15 cellular contexts compared by ENCODE assay signal in genomic region chr17:39903158-39903884, GRCh38. TPM values are rescaled to one million over a fixed set of nuclear protein-coding genes. Genes with fewer than 3 reads are reported as not detected.
DNase-seq lines count a peak whose midpoint lies in the region; ATAC-seq and TF ChIP-seq lines count a peak whose summit lies in the region.
"Had no signal": no experiment of that assay in that cellular context is flagged by ENCODE, and none has a peak within 500 bp of the region (broad histone marks: within the 10 kb centered on the region; RNA-seq: fewer than 3 reads in every experiment).

No MANE protein-coding gene starts in this region.

- no peaks in the 10 kb centered on the region for H3K9me3 Mint-ChIP-seq in Calu3 (ENCODE audit: low read depth, unreplicated experiment)
- no peaks in the 10 kb centered on the region for H3K9me3 Mint-ChIP-seq in activated naive CD8-positive, alpha-beta T cell treated with anti-CD3 and anti-CD28 coated beads for 36 hours
- H3K9me3 Mint-ChIP-seq in natural killer cell = no peaks in the 10 kb centered on the region

- no peak for TF ChIP-seq POLR2A in NB4 (IDR thresholded peaks at IDR 0.05; ENCODE audit: extremely low read depth, insufficient read length)

- ATAC-seq in natural killer cell = peak; percentile 70 to 86 (median 79)
- ATAC-seq: left lung had no signal

- H3K36me3 Mint-ChIP-seq in Calu3 (ENCODE audit: insufficient read depth, unreplicated experiment) (peaks cover 8% of the 10 kb centered on the region), natural killer cell (peaks cover 8% of the 10 kb centered on the region)
- H3K36me3 Mint-ChIP-seq in activated naive CD8-positive, alpha-beta T cell treated with anti-CD3 and anti-CD28 coated beads for 36 hours = peaks cover 12% of the 10 kb centered on the region

- CTCF ChIA-PET in Calu3 (lab: Charles Lee) = interaction anchor here (0.7 to 109.6 kb wide), 27 partner anchors 4 to 712 kb away, joined by 3 to 8195 read pairs (median 40); partner anchors contain the start of genes CSF3, ERBB2, GRB7 and GSDMA

- H3K27ac Mint-ChIP-seq in Calu3 (ENCODE audit: unreplicated experiment) = no peak overlapping the region
- H3K27ac Mint-ChIP-seq in activated naive CD8-positive, alpha-beta T cell treated with anti-CD3 and anti-CD28 coated beads for 36 hours = peak overlapping the region; percentile 45
- H3K27ac Mint-ChIP-seq in natural killer cell = peak overlapping the region; percentile 68 to 71

- H3K4me1 ChIP-seq in BE2C = no peaks in the 10 kb centered on the region
- H3K4me1 ChIP-seq: HAP-1, left lung had no signal

- H3K4me3 ChIP-seq in NB4 (ENCODE audit: low read depth, low read length) (no peak overlapping the region), BE2C (ENCODE audit: low read depth, low read length) (no peak overlapping the region)
- H3K4me3 ChIP-seq: HAP-1, left lung had no signal

- H3K27me3 Mint-ChIP-seq in Calu3 (ENCODE audit: unreplicated experiment) = no peaks in the 10 kb centered on the region
- no peaks in the 10 kb centered on the region for H3K27me3 Mint-ChIP-seq in activated naive CD8-positive, alpha-beta T cell treated with anti-CD3 and anti-CD28 coated beads for 36 hours
- no peaks in the 10 kb centered on the region for H3K27me3 Mint-ChIP-seq in natural killer cell (ENCODE audit: low read depth in 2 of 2)

- intact Hi-C loops in Calu3 (cut with micrococcal nuclease; ENCODE audit: unreplicated experiment) = loop anchor here (10.0 kb wide), 1 partner anchor 771 kb away; no protein-coding TSS in a partner anchor
- intact Hi-C loops in natural killer cell (cut with micrococcal nuclease) = no loop called here

- BruUV-seq in Calu3 (replicated peaks; lab: Mats Ljungman, UMichigan) = no TSS peak

- TF ChIP-seq CTCF in Calu3 (IDR thresholded peaks at IDR 0.05; ENCODE audit: unreplicated experiment) = no peak
- no peak for TF ChIP-seq CTCF in NB4 (IDR thresholded peaks at IDR 0.05; ENCODE audit: low read depth, low read length)
- no peak for TF ChIP-seq CTCF in natural killer cell (IDR thresholded peaks at IDR 0.05)
- TF ChIP-seq CTCF in BE2C (IDR thresholded peaks at IDR 0.05; ENCODE audit: low read depth, low read length) = no peak

- H3K4me3 Mint-ChIP-seq in Calu3 (ENCODE audit: low read depth, unreplicated experiment) = no peak overlapping the region
- no peak overlapping the region for H3K4me3 Mint-ChIP-seq in activated naive CD8-positive, alpha-beta T cell treated with anti-CD3 and anti-CD28 coated beads for 36 hours
- peak overlapping the region; percentile 49 for H3K4me3 Mint-ChIP-seq in natural killer cell

- H3K9me3 ChIP-seq in BE2C = no peaks in the 10 kb centered on the region
- H3K9me3 ChIP-seq: HAP-1, left lung had no signal

- H3K27me3 ChIP-seq in BE2C = peaks cover 33% of the 10 kb centered on the region
- H3K27me3 ChIP-seq: left lung had no signal

- peaks cover 12% of the 10 kb centered on the region for H3K4me1 Mint-ChIP-seq in Calu3 (ENCODE audit: low read depth, unreplicated experiment)
- H3K4me1 Mint-ChIP-seq in activated naive CD8-positive, alpha-beta T cell treated with anti-CD3 and anti-CD28 coated beads for 36 hours = peaks cover 14% of the 10 kb centered on the region
- H3K4me1 Mint-ChIP-seq in natural killer cell = peaks cover 20 to 29% of the 10 kb centered on the region in 2 donors

- peak; percentile 66 for DNase-seq in Calu3
- peak; percentile 81 for DNase-seq in NB4 (ENCODE audit: low read depth)
- DNase-seq in activated naive CD8-positive, alpha-beta T cell treated with anti-CD3 and anti-CD28 coated beads for 36 hours = no peak
- no peak for DNase-seq in natural killer cell
- DNase-seq in activated effector memory CD4-positive, alpha-beta T cell treated with anti-CD3 and anti-CD28 coated beads, Interleukin-2, amount 50 U/mL, for 16 hours = no peak
- DNase-seq in superior temporal gyrus (ENCODE audit: extremely low spot score) = no peak
- no peak for DNase-seq in BE2C
- no peak for DNase-seq in NCI-H2171 treated with DMSO at 0.1 percent for 48 hours (lab: John Stamatoyannopoulos, UW)
- DNase-seq: DMS 273 treated with DMSO at 0.1 percent for 48 hours; left lung; NCI-H2107; stimulated activated CD4-positive, alpha-beta T cell treated with anti-CD3 and anti-CD28 coated beads, Interleukin-2, amount 100 ng/mL, for 24 hours had no signal

- H3K36me3 ChIP-seq in BE2C = no peaks in the 10 kb centered on the region
- H3K36me3 ChIP-seq: HAP-1, left lung had no signal

RNA-seq across cellular contexts. Expression of gene GSDMB, which starts 15.1 kb away (rescaled TPM):
- total RNA-seq in Calu3 (2022) (711 and 1,257 TPM in 2 replicates), natural killer cell (10 to 100 TPM; 18.3 to 49.2 (median 21.4) TPM)
- total RNA-seq in activated naive CD8-positive, alpha-beta T cell treated with anti-CD3 and anti-CD28 coated beads for 36 hours = 1 to 10 TPM; 7.6 to 8.7 TPM
- 3.9 TPM for polyA plus RNA-seq in BE2C (2012; ENCODE audit: insufficient read depth, insufficient read length, low read depth)

RNA-seq across cellular contexts. Expression of gene ORMDL3, which starts 24.1 kb away (rescaled TPM):
- total RNA-seq in Calu3 (2022) (1,738 and 1,968 TPM in 2 replicates), natural killer cell (100 to 1,000 TPM in 1 of 3 donors, 10 to 100 TPM in 2; 61.6 to 121 (median 77.2) TPM)
- 10 to 100 TPM; 59.1 to 62.3 TPM for total RNA-seq in activated naive CD8-positive, alpha-beta T cell treated with anti-CD3 and anti-CD28 coated beads for 36 hours
- 63.1 TPM for polyA plus RNA-seq in BE2C (2012; ENCODE audit: insufficient read depth, insufficient read length, low read depth)

RNA-seq across cellular contexts. Expression of gene LRRC3C, which starts 24.2 kb away (rescaled TPM):
- not detected in 2 replicates for total RNA-seq in Calu3 (2022)
- total RNA-seq in activated naive CD8-positive, alpha-beta T cell treated with anti-CD3 and anti-CD28 coated beads for 36 hours = not detected
- not detected for total RNA-seq in natural killer cell
- polyA plus RNA-seq in BE2C (2012; ENCODE audit: insufficient read depth, insufficient read length, low read depth) = not detected
- total RNA-seq: dermis microvascular lymphatic vessel endothelial cell, left lung, omental fat pad had no signal

RNA-seq across cellular contexts. Expression of gene ZPBP2, which starts 35.3 kb away (rescaled TPM):
- total RNA-seq in Calu3 (2022) (not detected in 2 replicates), natural killer cell (not detected)
- total RNA-seq in activated naive CD8-positive, alpha-beta T cell treated with anti-CD3 and anti-CD28 coated beads for 36 hours = not detected
- polyA plus RNA-seq in BE2C (2012; ENCODE audit: insufficient read depth, insufficient read length, low read depth) = not detected
- total RNA-seq: dermis microvascular lymphatic vessel endothelial cell, left lung, omental fat pad had no signal

RNA-seq across cellular contexts. Expression of gene IKZF3, which starts 39.2 kb away (rescaled TPM):
- total RNA-seq in Calu3 (2022) = 30.9 and 41.0 TPM in 2 replicates
- 10 to 100 TPM; 43.9 to 44.6 TPM for total RNA-seq in activated naive CD8-positive, alpha-beta T cell treated with anti-CD3 and anti-CD28 coated beads for 36 hours
- total RNA-seq in natural killer cell = 100 to 1,000 TPM; 134 to 162 (median 139) TPM
- 0.11 TPM for polyA plus RNA-seq in BE2C (2012; ENCODE audit: insufficient read depth, insufficient read length, low read depth)
- total RNA-seq: dermis microvascular lymphatic vessel endothelial cell had no signal

Comparison
In these comparisons a context has a peak if more than half of its experiments do, and no peak if none do; other contexts are left out.
1. DNase-seq: peak in Calu3 (single experiment) and NB4 (single experiment); none in activated naive CD8-positive, alpha-beta T cell treated with anti-CD3 and anti-CD28 coated beads for 36 hours (single experiment), natural killer cell (single experiment), activated effector memory CD4-positive, alpha-beta T cell treated with anti-CD3 and anti-CD28 coated beads, Interleukin-2, amount 50 U/mL, for 16 hours (single experiment), superior temporal gyrus (single experiment), BE2C (single experiment) and NCI-H2171 treated with DMSO at 0.1 percent for 48 hours (single experiment).
2. RNA of gene GSDMB, which starts 15.1 kb away (total RNA-seq): 711 to 1,257 TPM in Calu3; 18.3 to 49.2 TPM in natural killer cell and 7.6 to 8.7 TPM in activated naive CD8-positive, alpha-beta T cell treated with anti-CD3 and anti-CD28 coated beads for 36 hours; every median in the first group is over 10 times any median in the second.
3. RNA of gene ORMDL3, which starts 24.1 kb away (total RNA-seq): 1,738 to 1,968 TPM in Calu3; 61.6 to 121 TPM in natural killer cell and 59.1 to 62.3 TPM in activated naive CD8-positive, alpha-beta T cell treated with anti-CD3 and anti-CD28 coated beads for 36 hours; every median in the first group is over 10 times any median in the second.